26 cellular contexts compared by ENCODE assay signal in genomic region chr5:122901346-122901745, GRCh38. TPM values are rescaled to one million over a fixed set of nuclear protein-coding genes. Genes with fewer than 3 reads are reported as not detected.
A peak's percentile ranks its signal among the peaks of the same experiment; 100 is the strongest.
DNase-seq lines count a peak whose midpoint lies in the region; ATAC-seq, FAIRE-seq and TF ChIP-seq lines count a peak whose summit lies in the region.
"Had no signal": no experiment of that assay in that cellular context is flagged by ENCODE, and none has a peak within 500 bp of the region (broad histone marks: within the 10 kb centered on the region; RNA-seq: fewer than 3 reads in every experiment).

No MANE protein-coding gene starts in this region.

- H3K79me2 ChIP-seq in HepG2 (ENCODE audit: insufficient read depth, low read length) (no peaks in the 10 kb centered on the region), trophoblast cell (ENCODE audit: control insufficient read depth, insufficient read depth, low read length, poor library complexity) (peaks cover 2% of the 10 kb centered on the region)

- no peak overlapping the region for H2BK12ac ChIP-seq in trophoblast cell (ENCODE audit: low read length)

- H3K4me2 ChIP-seq in HepG2 (ENCODE audit: low read depth, low read length) (no peak overlapping the region), trophoblast cell (ENCODE audit: low read length) (no peak overlapping the region)
- H3K4me2 ChIP-seq: A549 had no signal

- no peak overlapping the region for H4K12ac ChIP-seq in trophoblast cell (ENCODE audit: low read depth, low read length)

- no peak overlapping the region for H3K27ac ChIP-seq in HepG2 (ENCODE audit: extremely low read length, insufficient read depth, low read length)
- no peak overlapping the region for H3K27ac ChIP-seq in right lobe of liver
- no peak overlapping the region for H3K27ac ChIP-seq in trophoblast cell (ENCODE audit: low read depth, low read length)
- no peak overlapping the region for H3K27ac ChIP-seq in esophagus muscularis mucosa (replicated peaks in 1 of 4)
- H3K27ac ChIP-seq: 22Rv1; A549; BLaER1 treated with 17β-estradiol and CSF1 and Interleukin-3, amounts not matched to agents 10 nM and 100 nM; C4-2B had no signal

- peaks cover 23% of the 10 kb centered on the region for H3K4me1 Mint-ChIP-seq in stimulated activated effector memory CD8-positive, alpha-beta T cell treated with anti-CD3 and anti-CD28 coated beads, Interleukin-12 subunit alpha, Interleukin-12 subunit beta, amount 100 ng/mL, for 72 hours

- no peak overlapping the region for H2BK5ac ChIP-seq in trophoblast cell (ENCODE audit: low read depth, low read length, poor library complexity)

- no peak overlapping the region for H4K91ac ChIP-seq in trophoblast cell (ENCODE audit: low read depth, low read length)

- H3K9me3 ChIP-seq in HepG2 (ENCODE audit: low read length) (no peaks in the 10 kb centered on the region), right lobe of liver (no peaks in the 10 kb centered on the region), trophoblast cell (ENCODE audit: insufficient read depth, low read depth, low read length) (no peaks in the 10 kb centered on the region), esophagus muscularis mucosa (no peaks in the 10 kb centered on the region)
- H3K9me3 ChIP-seq: A549; BLaER1 treated with 17β-estradiol and CSF1 and Interleukin-3, amounts not matched to agents 10 nM and 100 nM had no signal

- no peak overlapping the region for H3K14ac ChIP-seq in trophoblast cell (ENCODE audit: low read length)

- intact Hi-C loops in HepG2 (cut with micrococcal nuclease; ENCODE audit: unreplicated experiment) (no loop called here), right lobe of liver (cut with DNase I) (loop anchor here in 1 of 2 donors (10.0 kb wide), 1 partner anchor 103 kb away; no protein-coding TSS in a partner anchor), esophagus muscularis mucosa (cut with DNase I) (loop anchor here (10.0 kb wide), 1 partner anchor 443 kb away; no protein-coding TSS in a partner anchor)

- peaks cover 6% of the 10 kb centered on the region for H3K79me1 ChIP-seq in trophoblast cell (ENCODE audit: low read length)

- TF ChIP-seq EP300 in HepG2 (IDR thresholded peaks at IDR 0.05; ENCODE audit: low read depth in 2 of 2, low read length in 2 of 2) (no peak), HepG2 (CRISPR knock-in tag; IDR thresholded peaks at IDR 0.05; ENCODE audit: borderline replicate concordance) (no peak), esophagus muscularis mucosa (IDR thresholded peaks at IDR 0.05) (no peak)

- H2BK120ac ChIP-seq in trophoblast cell (ENCODE audit: insufficient read depth, low read length, poor library complexity), result no peak overlapping the region

- H3K4me1 ChIP-seq in HepG2 (ENCODE audit: insufficient read depth, low read length) (no peaks in the 10 kb centered on the region), right lobe of liver (no peaks in the 10 kb centered on the region), trophoblast cell (ENCODE audit: control insufficient read depth in 1 of 2, insufficient read depth in 2 of 2, low read length in 2 of 2) (peaks cover 14 to 23% of the 10 kb centered on the region in 2 experiments), esophagus muscularis mucosa (no peaks in the 10 kb centered on the region)

- TF ChIP-seq CTCF in HepG2 (CRISPR knock-in tag; IDR thresholded peaks at IDR 0.05), result no peak
- TF ChIP-seq CTCF in right lobe of liver (IDR thresholded peaks at IDR 0.05), result no peak
- no peak for TF ChIP-seq CTCF in bronchial epithelial cell (IDR thresholded peaks at IDR 0.05; ENCODE audit: insufficient read depth, low read length, severe bottlenecking)
- no peak for TF ChIP-seq CTCF in esophagus muscularis mucosa (IDR thresholded peaks at IDR 0.05)

- H3K27me3 ChIP-seq in HepG2 (ENCODE audit: control insufficient read depth in 1 of 2, insufficient read depth in 2 of 2, low read length in 2 of 2) (no peaks in the 10 kb centered on the region), right lobe of liver (no peaks in the 10 kb centered on the region), bronchial epithelial cell (ENCODE audit: control insufficient read depth, insufficient read depth, low read length) (no peaks in the 10 kb centered on the region), trophoblast cell (ENCODE audit: insufficient read depth, low read length) (no peaks in the 10 kb centered on the region), esophagus muscularis mucosa (no peaks in the 10 kb centered on the region)
- H3K27me3 ChIP-seq: BLaER1 treated with 17β-estradiol and CSF1 and Interleukin-3, amounts not matched to agents 10 nM and 100 nM had no signal

- DNase-seq in HepG2 (ENCODE audit: low spot score) (peak; percentile 13), right lobe of liver (no peak), bronchial epithelial cell (ENCODE audit: low read depth) (no peak), trophoblast cell (peak; percentile 52 to 77), esophagus muscularis mucosa (ENCODE audit: extremely low spot score) (no peak), NCI-H446 (lab: John Stamatoyannopoulos, UW) (no peak)
- DNase-seq in stimulated activated effector memory CD8-positive, alpha-beta T cell treated with anti-CD3 and anti-CD28 coated beads, Interleukin-12 subunit alpha, Interleukin-12 subunit beta, amount 100 ng/mL, for 72 hours (ENCODE audit: low spot score in 2 of 2), result no peak
- DNase-seq: AML-193; CD4-positive, alpha-beta T cell; CD8-positive, alpha-beta T cell; DMS 273 treated with DMSO at 0.1 percent for 48 hours; DMS153; DMS53; DMS79; DND-41; EL had no signal

- no peaks in the 10 kb centered on the region for H3K36me3 Mint-ChIP-seq in stimulated activated effector memory CD8-positive, alpha-beta T cell treated with anti-CD3 and anti-CD28 coated beads, Interleukin-12 subunit alpha, Interleukin-12 subunit beta, amount 100 ng/mL, for 72 hours
- H3K36me3 Mint-ChIP-seq: CD8-positive, alpha-beta T cell had no signal

- H4K8ac ChIP-seq in trophoblast cell (ENCODE audit: low read depth, low read length), result no peak overlapping the region

- no peak for FAIRE-seq in HepG2 (lab: Jason Lieb, UNC)
- FAIRE-seq in bronchial epithelial cell (lab: Jason Lieb, UNC), result peak; percentile 75
- FAIRE-seq: A549, GM12878, GM12892, GM18507, GM19239 had no signal

- WGBS in HepG2 (ENCODE audit: low lambda C conversion rate), result 76% methylated on average over 2 of the region's 2 CpGs
- 67% methylated on average over 2 of the region's 2 CpGs for WGBS in right lobe of liver (ENCODE audit: insufficient coverage, low coverage, low lambda C conversion rate, missing lambda C conversion rate)
- WGBS in trophoblast cell (ENCODE audit: extremely low coverage, insufficient coverage, insufficient read length), result no CpG with 5 or more reads among the region's 2 CpGs
- WGBS in esophagus muscularis mucosa, result 96% methylated on average over 2 of the region's 2 CpGs

- H2AFZ ChIP-seq in HepG2 (ENCODE audit: low read length), result no peak overlapping the region
- no peak overlapping the region for H2AFZ ChIP-seq in trophoblast cell (ENCODE audit: insufficient read depth, low read length, poor library complexity)

- H3K9ac ChIP-seq in HepG2 (ENCODE audit: insufficient read depth, low read depth, low read length) (no peak overlapping the region), trophoblast cell (ENCODE audit: low read length) (no peak overlapping the region)
- H3K9ac ChIP-seq: BLaER1 treated with 17β-estradiol and CSF1 and Interleukin-3, amounts not matched to agents 10 nM and 100 nM had no signal

- peak overlapping the region; percentile 30 for H3K27ac Mint-ChIP-seq in stimulated activated effector memory CD8-positive, alpha-beta T cell treated with anti-CD3 and anti-CD28 coated beads, Interleukin-12 subunit alpha, Interleukin-12 subunit beta, amount 100 ng/mL, for 72 hours
- H3K27ac Mint-ChIP-seq: B cell; CD4-positive, alpha-beta T cell; CD8-positive, alpha-beta T cell had no signal

- H3K9me3 Mint-ChIP-seq in stimulated activated effector memory CD8-positive, alpha-beta T cell treated with anti-CD3 and anti-CD28 coated beads, Interleukin-12 subunit alpha, Interleukin-12 subunit beta, amount 100 ng/mL, for 72 hours, result no peaks in the 10 kb centered on the region
- H3K9me3 Mint-ChIP-seq: CD4-positive, alpha-beta T cell; CD8-positive, alpha-beta T cell had no signal

- CTCF ChIA-PET in HepG2 (lab: Yijun Ruan, JAX; ENCODE audit: low intra/inter-chr PET ratio, low total read pairs), result no interaction called here

- H3K18ac ChIP-seq in trophoblast cell (ENCODE audit: low read length), result no peak overlapping the region

- no TSS peak for BruUV-seq in HepG2 (replicated peaks; lab: Mats Ljungman, UMichigan)

- POLR2A ChIA-PET in HepG2 (lab: Yijun Ruan, JAX), result no interaction called here

- in situ Hi-C loops in HepG2 (cut with HindIII; ENCODE audit: extremely low pct_ligation_motif_present, low pct_unique_long_range_greater_than_20kb), result no loop called here

- H3K36me3 ChIP-seq in HepG2 (replicated peaks in 1 of 2; ENCODE audit: control insufficient read depth in 1 of 2, insufficient read depth in 2 of 2, low read length in 2 of 2) (no peaks in the 10 kb centered on the region), right lobe of liver (no peaks in the 10 kb centered on the region), bronchial epithelial cell (ENCODE audit: control insufficient read depth, insufficient read depth, low read length) (peaks cover 1% of the 10 kb centered on the region), trophoblast cell (ENCODE audit: control insufficient read depth in 1 of 2, insufficient read depth in 2 of 2, low read length in 2 of 2) (no peaks in the 10 kb centered on the region), esophagus muscularis mucosa (no peaks in the 10 kb centered on the region)

- TF ChIP-seq RAD21 in HepG2 (CRISPR knock-in tag; IDR thresholded peaks at IDR 0.05), result no peak

- no peak overlapping the region for H3K23ac ChIP-seq in trophoblast cell (ENCODE audit: low read length)

- H3K4me3 ChIP-seq in HepG2 (replicated peaks in 1 of 3; ENCODE audit: insufficient read depth in 1 of 3, low read depth in 2 of 3, low read length in 3 of 3), result no peak overlapping the region
- no peak overlapping the region for H3K4me3 ChIP-seq in right lobe of liver
- H3K4me3 ChIP-seq in bronchial epithelial cell (ENCODE audit: low read depth, low read length), result no peak overlapping the region
- no peak overlapping the region for H3K4me3 ChIP-seq in trophoblast cell (ENCODE audit: low read depth, low read length)
- no peak overlapping the region for H3K4me3 ChIP-seq in esophagus muscularis mucosa
- H3K4me3 ChIP-seq: A549; BLaER1 treated with 17β-estradiol and CSF1 and Interleukin-3, amounts not matched to agents 10 nM and 100 nM; GM12878 had no signal

- no peak overlapping the region for H3K4ac ChIP-seq in trophoblast cell (ENCODE audit: low read depth, low read length)

- H3K4me3 Mint-ChIP-seq in stimulated activated effector memory CD8-positive, alpha-beta T cell treated with anti-CD3 and anti-CD28 coated beads, Interleukin-12 subunit alpha, Interleukin-12 subunit beta, amount 100 ng/mL, for 72 hours, result no peak overlapping the region
- H3K4me3 Mint-ChIP-seq: B cell; CD4-positive, alpha-beta T cell; CD8-positive, alpha-beta T cell had no signal

- H2AK5ac ChIP-seq in trophoblast cell (ENCODE audit: low read length), result no peak overlapping the region

- no peaks in the 10 kb centered on the region for H4K20me1 ChIP-seq in HepG2 (ENCODE audit: insufficient read depth, low read length)

- TF ChIP-seq POLR2A in HepG2 (IDR thresholded peaks at IDR 0.05; ENCODE audit: insufficient read depth in 1 of 2, low read depth in 2 of 2, low read length in 2 of 2) (no peak), right lobe of liver (IDR thresholded peaks at IDR 0.05) (no peak), esophagus muscularis mucosa (IDR thresholded peaks at IDR 0.05; ENCODE audit: low read depth) (no peak)

- ATAC-seq in HepG2 (peak; percentile 67), right lobe of liver (no peak), HG02840 (IDR thresholded peaks at IDR 0.05; ENCODE audit: low FRiP score, unreplicated experiment) (no peak)
- ATAC-seq in stimulated activated effector memory CD8-positive, alpha-beta T cell treated with anti-CD3 and anti-CD28 coated beads, Interleukin-12 subunit alpha, Interleukin-12 subunit beta, amount 100 ng/mL, for 72 hours, result no peak
- ATAC-seq: A549; CD8-positive, alpha-beta T cell; GM12878 had no signal

RNA-seq across cellular contexts. Expression of gene SNX24, which starts 55.9 kb away (rescaled TPM):
- total RNA-seq in HepG2 (2016; rRNA removed; fragmentation: Illumina TruSeq; extraction: Trizol), result 23.7 and 29.2 TPM in 2 replicates
- 22.5 and 24.9 TPM in 2 replicates for total RNA-seq in HepG2 (2016; cell fraction: cytosol; rRNA removed; fragmentation: Illumina TruSeq; extraction: Trizol; ENCODE audit: low read depth)
- total RNA-seq in HepG2 (2016; cell fraction: insoluble cytoplasmic fraction; rRNA removed; fragmentation: Illumina TruSeq; extraction: Trizol), result 23.6 and 26.5 TPM in 2 replicates
- total RNA-seq in HepG2 (2016; cell fraction: membrane; rRNA removed; fragmentation: Illumina TruSeq; extraction: Trizol), result 31.1 and 36.2 TPM in 2 replicates
- 16.0 and 18.5 TPM in 2 replicates for total RNA-seq in HepG2 (2016; cell fraction: nucleus; rRNA removed; fragmentation: Illumina TruSeq; extraction: Trizol)
- 7.2 and 7.8 TPM in 2 replicates for polyA plus RNA-seq in HepG2 (2011; rRNA removed)
- polyA plus RNA-seq in HepG2 (2011; cell fraction: cytosol; rRNA removed), result 4.3 and 6.5 TPM in 2 replicates
- 4.3 and 7.3 TPM in 2 replicates for polyA plus RNA-seq in HepG2 (2011; cell fraction: nucleus; rRNA removed)
- polyA plus RNA-seq in HepG2 (2012), result 15.6 and 17.8 TPM in 2 replicates
- polyA plus RNA-seq in HepG2 (2016; cell fraction: cytosol; fragmentation: Illumina TruSeq; extraction: Trizol; ENCODE audit: low read depth), result 32.2 and 32.6 TPM in 2 replicates
- 27.7 and 29.9 TPM in 2 replicates for polyA plus RNA-seq in HepG2 (2016; cell fraction: insoluble cytoplasmic fraction; fragmentation: Illumina TruSeq; extraction: Trizol; ENCODE audit: low read depth)
- polyA plus RNA-seq in HepG2 (2016; cell fraction: membrane; fragmentation: Illumina TruSeq; extraction: Trizol; ENCODE audit: low read depth), result 35.2 and 37.5 TPM in 2 replicates
- 19.2 and 19.8 TPM in 2 replicates for polyA plus RNA-seq in HepG2 (2016; cell fraction: nucleus; fragmentation: Illumina TruSeq; extraction: Trizol; ENCODE audit: insufficient read depth, low read depth)
- 2.5 and 4.8 TPM in 2 replicates for polyA minus RNA-seq in HepG2 (2011; rRNA and poly(A)+ RNA removed; ENCODE audit: low replicate concordance)
- 5.9 and 7.8 TPM in 2 replicates for polyA minus RNA-seq in HepG2 (2011; cell fraction: cytosol; rRNA and poly(A)+ RNA removed)
- polyA minus RNA-seq in HepG2 (2011; cell fraction: nucleus; rRNA and poly(A)+ RNA removed), result 11.8 and 17.7 TPM in 2 replicates
- total RNA-seq in right lobe of liver, result 10 to 100 TPM in 4 of 6 experiments, 1 to 10 TPM in 2; 6.2 to 23.7 (median 12.5) TPM
- 37.1 and 53.3 TPM in 2 replicates for total RNA-seq in bronchial epithelial cell
- polyA plus RNA-seq in trophoblast cell (2013), result 51.4 and 52.7 TPM in 2 replicates
- total RNA-seq in esophagus muscularis mucosa, result 10 to 100 TPM; 12.5 to 16.4 (median 13.9) TPM

Comparison
In these comparisons a context has a peak if more than half of its experiments do, and no peak if none do; other contexts are left out.
1. DNase-seq: peak in HepG2 (single experiment) and trophoblast cell (2 of 2); none in right lobe of liver (0 of 3), bronchial epithelial cell (single experiment), stimulated activated effector memory CD8-positive, alpha-beta T cell treated with anti-CD3 and anti-CD28 coated beads, Interleukin-12 subunit alpha, Interleukin-12 subunit beta, amount 100 ng/mL, for 72 hours (0 of 2), esophagus muscularis mucosa (single experiment) and NCI-H446 (0 of 2).